Comparison of ENCODE assay signal across 8 cellular contexts in genomic region chr1:15836772-15837669, GRCh38. TPM values are rescaled to one million over a fixed set of nuclear protein-coding genes. Genes with fewer than 3 reads are reported as not detected.
DNase-seq lines count a peak whose midpoint lies in the region; ATAC-seq and TF ChIP-seq lines count a peak whose summit lies in the region.

No MANE protein-coding gene starts in this region.

- H3K4me1 ChIP-seq in mucosa of rectum (ENCODE audit: control insufficient read depth in 2 of 2, insufficient read depth in 2 of 2, low read length in 2 of 2): peaks cover 9 to 10% of the 10 kb centered on the region in 2 donors

- no peaks in the 10 kb centered on the region for H3K9me3 ChIP-seq in mucosa of rectum (ENCODE audit: control insufficient read depth in 2 of 2, low read length in 2 of 2)

- no peak for DNase-seq in GM12864 (ENCODE audit: low read depth)
- peak in 33 of 34 experiments; percentile 11 to 71 (median 45) for DNase-seq in T-cell
- DNase-seq in stimulated activated naive CD4-positive, alpha-beta T cell treated with Interleukin-2 at 50 U/mL for 16 hours (lab: John Stamatoyannopoulos, UW): peak; percentile 52
- DNase-seq in pons (ENCODE audit: low spot score): no peak

- H3K4me3 ChIP-seq in GM12864 (ENCODE audit: low read depth, low read length) (peak overlapping the region; percentile 28; the same call in 1 of the 2 replicates), mucosa of rectum (ENCODE audit: low read length in 2 of 2) (peak overlapping the region; percentile 62 to 93)

- H3K4me3 Mint-ChIP-seq in T-cell (peak overlapping the region; percentile 90 to 95 (median 92)), brain (peak overlapping the region in 4 of 5 experiments; percentile 45 to 97 (median 81))

- H3K36me3 Mint-ChIP-seq in T-cell: no peaks in the 10 kb centered on the region
- peaks cover 12% of the 10 kb centered on the region for H3K36me3 Mint-ChIP-seq in brain

- H3K27ac Mint-ChIP-seq in T-cell (peak overlapping the region; percentile 61 to 97), brain (peak overlapping the region in 4 of 5 experiments; percentile 37 to 100 (median 54))

- ATAC-seq in T-cell (replicated peaks in 1 of 4): no peak
- no peak for ATAC-seq in HG03025 (IDR thresholded peaks at IDR 0.05; ENCODE audit: low FRiP score, unreplicated experiment)
- no peak for ATAC-seq in GM19035 (IDR thresholded peaks at IDR 0.05; ENCODE audit: unreplicated experiment)

- CTCF ChIA-PET in T-cell (lab: Charles Lee): interaction anchor here in 1 of 2 donors (0.5 kb wide), 1 partner anchor 42 kb away, joined by 6 read pairs; no protein-coding TSS in a partner anchor

- H3K27me3 ChIP-seq in mucosa of rectum (ENCODE audit: control insufficient read depth in 2 of 2, insufficient read depth in 2 of 2, low read length in 2 of 2): no peaks in the 10 kb centered on the region

- TF ChIP-seq CTCF in GM12864 (IDR thresholded peaks at IDR 0.05; ENCODE audit: low read depth, low read length, missing control alignments) (no peak), brain (conservative IDR thresholded peaks at IDR 0.05) (no peak)

- H3K9me3 Mint-ChIP-seq in T-cell (no peaks in the 10 kb centered on the region), brain (peaks cover 0 to 11% (median 4%) of the 10 kb centered on the region in 5 experiments)

- H3K27me3 Mint-ChIP-seq in T-cell (no peaks in the 10 kb centered on the region), brain (peaks cover 10% of the 10 kb centered on the region)

- POLR2A ChIA-PET in T-cell (lab: Charles Lee): interaction anchor here in 1 of 2 donors (0.7 to 2.1 kb wide), 4 partner anchors 10 to 1261 kb away, joined by 3 to 6 read pairs (median 4); partner anchors contain the start of genes SPEN and ZBTB17

- H3K36me3 ChIP-seq in mucosa of rectum (ENCODE audit: control insufficient read depth in 2 of 2, insufficient read depth in 2 of 2, low read length in 2 of 2): no peaks in the 10 kb centered on the region

- H3K27ac ChIP-seq in mucosa of rectum (ENCODE audit: low read depth in 2 of 2, low read length in 2 of 2): peak overlapping the region; percentile 98 to 100

- H3K9ac ChIP-seq in mucosa of rectum (ENCODE audit: low read depth in 1 of 2, low read length in 2 of 2): peak overlapping the region; percentile 74 to 83

- H3K4me1 Mint-ChIP-seq in T-cell (peaks cover 6 to 20% (median 18%) of the 10 kb centered on the region in 3 donors), brain (peaks cover 29% of the 10 kb centered on the region)

RNA-seq across cellular contexts. Expression of gene SPEN, which starts 10.5 kb away (rescaled TPM):
- total RNA-seq in T-cell: 10 to 100 TPM; 69.9 to 81.1 (median 72.1) TPM
- 35.1 TPM for polyA plus RNA-seq in brain (ENCODE audit: insufficient read depth, low read depth, low replicate concordance)

RNA-seq across cellular contexts. Expression of gene UQCRHL, which starts 29.6 kb away (rescaled TPM):
- 1 to 10 TPM in 3 of 5 donors, under 1 TPM in 2; 0.68 to 1.3 (median 1.1) TPM for total RNA-seq in T-cell
- 5.8 TPM for polyA plus RNA-seq in brain (ENCODE audit: insufficient read depth, low read depth, low replicate concordance)

Comparison
In these comparisons a context has a peak if more than half of its experiments do, and no peak if none do; other contexts are left out.
1. DNase-seq: peak in T-cell (33 of 34) and stimulated activated naive CD4-positive, alpha-beta T cell treated with Interleukin-2 at 50 U/mL for 16 hours (single experiment); none in GM12864 (single experiment) and pons (single experiment).